1 cellular context compared by ENCODE assay signal in the genomic region with DNA sequence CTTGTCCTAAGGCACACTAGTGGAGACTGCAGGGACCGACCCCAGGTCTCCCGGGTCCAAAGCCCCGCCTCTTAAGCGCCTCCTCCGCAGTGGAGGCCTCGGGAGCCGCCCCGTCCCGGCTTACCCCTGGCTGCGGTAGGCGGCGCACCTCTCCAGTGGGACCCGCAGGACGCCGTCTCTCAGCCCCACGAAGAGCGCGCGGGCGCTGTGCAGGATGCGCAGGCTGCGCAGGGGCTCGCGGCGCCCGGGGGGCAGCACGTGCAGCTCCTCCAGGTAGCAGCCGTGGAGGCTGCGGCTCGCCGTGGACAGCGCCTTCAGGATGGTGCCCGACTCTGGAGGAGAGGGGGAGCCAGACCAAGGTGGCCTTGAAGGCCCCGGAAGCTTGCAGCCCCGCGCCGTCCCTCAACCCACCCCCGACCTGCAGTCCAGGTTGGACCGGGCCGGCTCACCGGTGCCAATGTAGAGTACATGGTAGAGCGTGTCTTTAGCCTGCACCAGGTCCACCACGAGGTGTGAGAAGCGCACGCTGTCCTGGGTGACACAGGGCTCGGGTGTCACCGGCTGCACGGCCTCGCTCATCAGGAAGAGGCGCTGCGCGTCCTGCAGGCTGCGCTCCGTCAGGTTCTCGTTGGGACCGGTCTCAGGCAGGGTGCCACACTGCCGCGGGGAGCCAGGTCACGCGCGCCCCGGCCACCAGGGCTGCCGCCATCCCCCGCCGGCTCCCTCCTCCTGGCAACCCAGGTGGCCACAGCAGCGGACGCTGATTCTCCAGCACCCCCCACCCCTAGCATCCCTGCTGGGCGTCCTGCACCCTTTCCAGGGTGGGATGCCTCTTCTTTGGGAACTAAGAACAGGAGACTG.
TF ChIP-seq lines count a peak whose summit lies in the region.

No MANE protein-coding gene starts in this region.

TF ChIP-seq in WTC11, 78 proteins besides CTCF, POLR2A, EP300 and RAD21 (continued from another document and continues in another):
- TF ChIP-seq, protein P1, sequence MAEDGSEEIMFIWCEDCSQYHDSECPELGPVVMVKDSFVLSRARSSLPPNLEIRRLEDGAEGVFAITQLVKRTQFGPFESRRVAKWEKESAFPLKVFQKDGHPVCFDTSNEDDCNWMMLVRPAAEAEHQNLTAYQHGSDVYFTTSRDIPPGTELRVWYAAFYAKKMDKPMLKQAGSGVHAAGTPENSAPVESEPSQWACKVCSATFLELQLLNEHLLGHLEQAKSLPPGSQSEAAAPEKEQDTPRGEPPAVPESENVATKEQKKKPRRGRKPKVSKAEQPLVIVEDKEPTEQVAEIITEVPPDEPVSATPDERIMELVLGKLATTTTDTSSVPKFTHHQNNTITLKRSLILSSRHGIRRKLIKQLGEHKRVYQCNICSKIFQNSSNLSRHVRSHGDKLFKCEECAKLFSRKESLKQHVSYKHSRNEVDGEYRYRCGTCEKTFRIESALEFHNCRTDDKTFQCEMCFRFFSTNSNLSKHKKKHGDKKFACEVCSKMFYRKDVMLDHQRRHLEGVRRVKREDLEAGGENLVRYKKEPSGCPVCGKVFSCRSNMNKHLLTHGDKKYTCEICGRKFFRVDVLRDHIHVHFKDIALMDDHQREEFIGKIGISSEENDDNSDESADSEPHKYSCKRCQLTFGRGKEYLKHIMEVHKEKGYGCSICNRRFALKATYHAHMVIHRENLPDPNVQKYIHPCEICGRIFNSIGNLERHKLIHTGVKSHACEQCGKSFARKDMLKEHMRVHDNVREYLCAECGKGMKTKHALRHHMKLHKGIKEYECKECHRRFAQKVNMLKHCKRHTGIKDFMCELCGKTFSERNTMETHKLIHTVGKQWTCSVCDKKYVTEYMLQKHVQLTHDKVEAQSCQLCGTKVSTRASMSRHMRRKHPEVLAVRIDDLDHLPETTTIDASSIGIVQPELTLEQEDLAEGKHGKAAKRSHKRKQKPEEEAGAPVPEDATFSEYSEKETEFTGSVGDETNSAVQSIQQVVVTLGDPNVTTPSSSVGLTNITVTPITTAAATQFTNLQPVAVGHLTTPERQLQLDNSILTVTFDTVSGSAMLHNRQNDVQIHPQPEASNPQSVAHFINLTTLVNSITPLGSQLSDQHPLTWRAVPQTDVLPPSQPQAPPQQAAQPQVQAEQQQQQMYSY (CRISPR knock-in tag; IDR thresholded peaks at IDR 0.05) = no peak
- no peak for TF ChIP-seq FOXJ3 (CRISPR knock-in tag; IDR thresholded peaks at IDR 0.05; ENCODE audit: borderline replicate concordance)
- no peak for TF ChIP-seq ZNF416 (CRISPR knock-in tag; IDR thresholded peaks at IDR 0.05)
- TF ChIP-seq, protein P2, sequence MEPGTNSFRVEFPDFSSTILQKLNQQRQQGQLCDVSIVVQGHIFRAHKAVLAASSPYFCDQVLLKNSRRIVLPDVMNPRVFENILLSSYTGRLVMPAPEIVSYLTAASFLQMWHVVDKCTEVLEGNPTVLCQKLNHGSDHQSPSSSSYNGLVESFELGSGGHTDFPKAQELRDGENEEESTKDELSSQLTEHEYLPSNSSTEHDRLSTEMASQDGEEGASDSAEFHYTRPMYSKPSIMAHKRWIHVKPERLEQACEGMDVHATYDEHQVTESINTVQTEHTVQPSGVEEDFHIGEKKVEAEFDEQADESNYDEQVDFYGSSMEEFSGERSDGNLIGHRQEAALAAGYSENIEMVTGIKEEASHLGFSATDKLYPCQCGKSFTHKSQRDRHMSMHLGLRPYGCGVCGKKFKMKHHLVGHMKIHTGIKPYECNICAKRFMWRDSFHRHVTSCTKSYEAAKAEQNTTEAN (CRISPR knock-in tag; IDR thresholded peaks at IDR 0.05) = no peak; the same call in 1 of the 2 replicates
- TF ChIP-seq, protein P3, sequence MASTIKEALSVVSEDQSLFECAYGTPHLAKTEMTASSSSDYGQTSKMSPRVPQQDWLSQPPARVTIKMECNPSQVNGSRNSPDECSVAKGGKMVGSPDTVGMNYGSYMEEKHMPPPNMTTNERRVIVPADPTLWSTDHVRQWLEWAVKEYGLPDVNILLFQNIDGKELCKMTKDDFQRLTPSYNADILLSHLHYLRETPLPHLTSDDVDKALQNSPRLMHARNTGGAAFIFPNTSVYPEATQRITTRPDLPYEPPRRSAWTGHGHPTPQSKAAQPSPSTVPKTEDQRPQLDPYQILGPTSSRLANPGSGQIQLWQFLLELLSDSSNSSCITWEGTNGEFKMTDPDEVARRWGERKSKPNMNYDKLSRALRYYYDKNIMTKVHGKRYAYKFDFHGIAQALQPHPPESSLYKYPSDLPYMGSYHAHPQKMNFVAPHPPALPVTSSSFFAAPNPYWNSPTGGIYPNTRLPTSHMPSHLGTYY (CRISPR knock-in tag; IDR thresholded peaks at IDR 0.05) = no peak
- no peak for TF ChIP-seq NFATC4 (CRISPR knock-in tag; IDR thresholded peaks at IDR 0.05)
- TF ChIP-seq NFYB (CRISPR knock-in tag; conservative IDR thresholded peaks at IDR 0.05; ENCODE audit: low read depth) = no peak
- TF ChIP-seq ZNF317 (CRISPR knock-in tag; IDR thresholded peaks at IDR 0.05; ENCODE audit: borderline replicate concordance, low read depth) = no peak
- no peak for TF ChIP-seq RORB (CRISPR knock-in tag; IDR thresholded peaks at IDR 0.05)
- no peak for TF ChIP-seq EMX1 (CRISPR knock-in tag; IDR thresholded peaks at IDR 0.05)
- TF ChIP-seq, protein P4, sequence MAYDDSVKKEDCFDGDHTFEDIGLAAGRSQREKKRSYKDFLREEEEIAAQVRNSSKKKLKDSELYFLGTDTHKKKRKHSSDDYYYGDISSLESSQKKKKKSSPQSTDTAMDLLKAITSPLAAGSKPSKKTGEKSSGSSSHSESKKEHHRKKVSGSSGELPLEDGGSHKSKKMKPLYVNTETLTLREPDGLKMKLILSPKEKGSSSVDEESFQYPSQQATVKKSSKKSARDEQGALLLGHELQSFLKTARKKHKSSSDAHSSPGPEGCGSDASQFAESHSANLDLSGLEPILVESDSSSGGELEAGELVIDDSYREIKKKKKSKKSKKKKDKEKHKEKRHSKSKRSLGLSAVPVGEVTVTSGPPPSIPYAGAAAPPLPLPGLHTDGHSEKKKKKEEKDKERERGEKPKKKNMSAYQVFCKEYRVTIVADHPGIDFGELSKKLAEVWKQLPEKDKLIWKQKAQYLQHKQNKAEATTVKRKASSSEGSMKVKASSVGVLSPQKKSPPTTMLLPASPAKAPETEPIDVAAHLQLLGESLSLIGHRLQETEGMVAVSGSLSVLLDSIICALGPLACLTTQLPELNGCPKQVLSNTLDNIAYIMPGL (CRISPR knock-in tag; IDR thresholded peaks at IDR 0.05) = peak; percentile 90
- TF ChIP-seq, protein P5, sequence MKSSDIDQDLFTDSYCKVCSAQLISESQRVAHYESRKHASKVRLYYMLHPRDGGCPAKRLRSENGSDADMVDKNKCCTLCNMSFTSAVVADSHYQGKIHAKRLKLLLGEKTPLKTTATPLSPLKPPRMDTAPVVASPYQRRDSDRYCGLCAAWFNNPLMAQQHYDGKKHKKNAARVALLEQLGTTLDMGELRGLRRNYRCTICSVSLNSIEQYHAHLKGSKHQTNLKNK (CRISPR knock-in tag; IDR thresholded peaks at IDR 0.05) = no peak
- 0 out of 2 replicates have a peak, but pooled peaks have one; percentile 47 for TF ChIP-seq KAT7 (CRISPR knock-in tag; IDR thresholded peaks at IDR 0.05; ENCODE audit: borderline replicate concordance)
- TF ChIP-seq TEAD1 (CRISPR knock-in tag; IDR thresholded peaks at IDR 0.05) = no peak
- TF ChIP-seq, protein P6, sequence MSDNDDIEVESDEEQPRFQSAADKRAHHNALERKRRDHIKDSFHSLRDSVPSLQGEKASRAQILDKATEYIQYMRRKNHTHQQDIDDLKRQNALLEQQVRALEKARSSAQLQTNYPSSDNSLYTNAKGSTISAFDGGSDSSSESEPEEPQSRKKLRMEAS (CRISPR knock-in tag; IDR thresholded peaks at IDR 0.05) = peak; percentile 76
- TF ChIP-seq, protein P7, sequence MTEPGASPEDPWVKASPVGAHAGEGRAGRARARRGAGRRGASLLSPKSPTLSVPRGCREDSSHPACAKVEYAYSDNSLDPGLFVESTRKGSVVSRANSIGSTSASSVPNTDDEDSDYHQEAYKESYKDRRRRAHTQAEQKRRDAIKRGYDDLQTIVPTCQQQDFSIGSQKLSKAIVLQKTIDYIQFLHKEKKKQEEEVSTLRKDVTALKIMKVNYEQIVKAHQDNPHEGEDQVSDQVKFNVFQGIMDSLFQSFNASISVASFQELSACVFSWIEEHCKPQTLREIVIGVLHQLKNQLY (CRISPR knock-in tag; IDR thresholded peaks at IDR 0.05) = no peak
- TF ChIP-seq SP1 (CRISPR knock-in tag; conservative IDR thresholded peaks at IDR 0.05) = no peak; the same call in 1 of the 2 replicates
- no peak for TF ChIP-seq ZNF138 (CRISPR knock-in tag; conservative IDR thresholded peaks at IDR 0.05)
- no peak for TF ChIP-seq ZNF396 (CRISPR knock-in tag; IDR thresholded peaks at IDR 0.05; ENCODE audit: borderline replicate concordance)
- TF ChIP-seq, protein P8, sequence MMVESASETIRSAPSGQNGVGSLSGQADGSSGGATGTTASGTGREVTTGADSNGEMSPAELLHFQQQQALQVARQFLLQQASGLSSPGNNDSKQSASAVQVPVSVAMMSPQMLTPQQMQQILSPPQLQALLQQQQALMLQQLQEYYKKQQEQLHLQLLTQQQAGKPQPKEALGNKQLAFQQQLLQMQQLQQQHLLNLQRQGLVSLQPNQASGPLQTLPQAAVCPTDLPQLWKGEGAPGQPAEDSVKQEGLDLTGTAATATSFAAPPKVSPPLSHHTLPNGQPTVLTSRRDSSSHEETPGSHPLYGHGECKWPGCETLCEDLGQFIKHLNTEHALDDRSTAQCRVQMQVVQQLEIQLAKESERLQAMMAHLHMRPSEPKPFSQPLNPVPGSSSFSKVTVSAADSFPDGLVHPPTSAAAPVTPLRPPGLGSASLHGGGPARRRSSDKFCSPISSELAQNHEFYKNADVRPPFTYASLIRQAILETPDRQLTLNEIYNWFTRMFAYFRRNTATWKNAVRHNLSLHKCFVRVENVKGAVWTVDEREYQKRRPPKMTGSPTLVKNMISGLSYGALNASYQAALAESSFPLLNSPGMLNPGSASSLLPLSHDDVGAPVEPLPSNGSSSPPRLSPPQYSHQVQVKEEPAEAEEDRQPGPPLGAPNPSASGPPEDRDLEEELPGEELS (CRISPR knock-in tag; IDR thresholded peaks at IDR 0.05) = no peak
- TF ChIP-seq ZNF219 (CRISPR knock-in tag; IDR thresholded peaks at IDR 0.05; ENCODE audit: borderline replicate concordance) = no peak
- TF ChIP-seq JUN (CRISPR knock-in tag; IDR thresholded peaks at IDR 0.05) = no peak
- no peak for TF ChIP-seq ESRRA (CRISPR knock-in tag; IDR thresholded peaks at IDR 0.05; ENCODE audit: borderline replicate concordance)
- no peak for TF ChIP-seq ELF4 (CRISPR knock-in tag; IDR thresholded peaks at IDR 0.05; ENCODE audit: low read depth)
- TF ChIP-seq NR1H2 (CRISPR knock-in tag; IDR thresholded peaks at IDR 0.05) = no peak
- TF ChIP-seq OVOL2 (CRISPR knock-in tag; IDR thresholded peaks at IDR 0.05; ENCODE audit: borderline replicate concordance) = no peak
- no peak for TF ChIP-seq PRRX2 (CRISPR knock-in tag; IDR thresholded peaks at IDR 0.05)
- TF ChIP-seq, protein P9, sequence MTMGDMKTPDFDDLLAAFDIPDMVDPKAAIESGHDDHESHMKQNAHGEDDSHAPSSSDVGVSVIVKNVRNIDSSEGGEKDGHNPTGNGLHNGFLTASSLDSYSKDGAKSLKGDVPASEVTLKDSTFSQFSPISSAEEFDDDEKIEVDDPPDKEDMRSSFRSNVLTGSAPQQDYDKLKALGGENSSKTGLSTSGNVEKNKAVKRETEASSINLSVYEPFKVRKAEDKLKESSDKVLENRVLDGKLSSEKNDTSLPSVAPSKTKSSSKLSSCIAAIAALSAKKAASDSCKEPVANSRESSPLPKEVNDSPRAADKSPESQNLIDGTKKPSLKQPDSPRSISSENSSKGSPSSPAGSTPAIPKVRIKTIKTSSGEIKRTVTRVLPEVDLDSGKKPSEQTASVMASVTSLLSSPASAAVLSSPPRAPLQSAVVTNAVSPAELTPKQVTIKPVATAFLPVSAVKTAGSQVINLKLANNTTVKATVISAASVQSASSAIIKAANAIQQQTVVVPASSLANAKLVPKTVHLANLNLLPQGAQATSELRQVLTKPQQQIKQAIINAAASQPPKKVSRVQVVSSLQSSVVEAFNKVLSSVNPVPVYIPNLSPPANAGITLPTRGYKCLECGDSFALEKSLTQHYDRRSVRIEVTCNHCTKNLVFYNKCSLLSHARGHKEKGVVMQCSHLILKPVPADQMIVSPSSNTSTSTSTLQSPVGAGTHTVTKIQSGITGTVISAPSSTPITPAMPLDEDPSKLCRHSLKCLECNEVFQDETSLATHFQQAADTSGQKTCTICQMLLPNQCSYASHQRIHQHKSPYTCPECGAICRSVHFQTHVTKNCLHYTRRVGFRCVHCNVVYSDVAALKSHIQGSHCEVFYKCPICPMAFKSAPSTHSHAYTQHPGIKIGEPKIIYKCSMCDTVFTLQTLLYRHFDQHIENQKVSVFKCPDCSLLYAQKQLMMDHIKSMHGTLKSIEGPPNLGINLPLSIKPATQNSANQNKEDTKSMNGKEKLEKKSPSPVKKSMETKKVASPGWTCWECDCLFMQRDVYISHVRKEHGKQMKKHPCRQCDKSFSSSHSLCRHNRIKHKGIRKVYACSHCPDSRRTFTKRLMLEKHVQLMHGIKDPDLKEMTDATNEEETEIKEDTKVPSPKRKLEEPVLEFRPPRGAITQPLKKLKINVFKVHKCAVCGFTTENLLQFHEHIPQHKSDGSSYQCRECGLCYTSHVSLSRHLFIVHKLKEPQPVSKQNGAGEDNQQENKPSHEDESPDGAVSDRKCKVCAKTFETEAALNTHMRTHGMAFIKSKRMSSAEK (CRISPR knock-in tag; IDR thresholded peaks at IDR 0.05; ENCODE audit: borderline replicate concordance) = no peak
- TF ChIP-seq, protein P10, sequence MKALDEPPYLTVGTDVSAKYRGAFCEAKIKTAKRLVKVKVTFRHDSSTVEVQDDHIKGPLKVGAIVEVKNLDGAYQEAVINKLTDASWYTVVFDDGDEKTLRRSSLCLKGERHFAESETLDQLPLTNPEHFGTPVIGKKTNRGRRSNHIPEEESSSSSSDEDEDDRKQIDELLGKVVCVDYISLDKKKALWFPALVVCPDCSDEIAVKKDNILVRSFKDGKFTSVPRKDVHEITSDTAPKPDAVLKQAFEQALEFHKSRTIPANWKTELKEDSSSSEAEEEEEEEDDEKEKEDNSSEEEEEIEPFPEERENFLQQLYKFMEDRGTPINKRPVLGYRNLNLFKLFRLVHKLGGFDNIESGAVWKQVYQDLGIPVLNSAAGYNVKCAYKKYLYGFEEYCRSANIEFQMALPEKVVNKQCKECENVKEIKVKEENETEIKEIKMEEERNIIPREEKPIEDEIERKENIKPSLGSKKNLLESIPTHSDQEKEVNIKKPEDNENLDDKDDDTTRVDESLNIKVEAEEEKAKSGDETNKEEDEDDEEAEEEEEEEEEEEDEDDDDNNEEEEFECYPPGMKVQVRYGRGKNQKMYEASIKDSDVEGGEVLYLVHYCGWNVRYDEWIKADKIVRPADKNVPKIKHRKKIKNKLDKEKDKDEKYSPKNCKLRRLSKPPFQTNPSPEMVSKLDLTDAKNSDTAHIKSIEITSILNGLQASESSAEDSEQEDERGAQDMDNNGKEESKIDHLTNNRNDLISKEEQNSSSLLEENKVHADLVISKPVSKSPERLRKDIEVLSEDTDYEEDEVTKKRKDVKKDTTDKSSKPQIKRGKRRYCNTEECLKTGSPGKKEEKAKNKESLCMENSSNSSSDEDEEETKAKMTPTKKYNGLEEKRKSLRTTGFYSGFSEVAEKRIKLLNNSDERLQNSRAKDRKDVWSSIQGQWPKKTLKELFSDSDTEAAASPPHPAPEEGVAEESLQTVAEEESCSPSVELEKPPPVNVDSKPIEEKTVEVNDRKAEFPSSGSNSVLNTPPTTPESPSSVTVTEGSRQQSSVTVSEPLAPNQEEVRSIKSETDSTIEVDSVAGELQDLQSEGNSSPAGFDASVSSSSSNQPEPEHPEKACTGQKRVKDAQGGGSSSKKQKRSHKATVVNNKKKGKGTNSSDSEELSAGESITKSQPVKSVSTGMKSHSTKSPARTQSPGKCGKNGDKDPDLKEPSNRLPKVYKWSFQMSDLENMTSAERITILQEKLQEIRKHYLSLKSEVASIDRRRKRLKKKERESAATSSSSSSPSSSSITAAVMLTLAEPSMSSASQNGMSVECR (CRISPR knock-in tag; IDR thresholded peaks at IDR 0.05; ENCODE audit: borderline replicate concordance) = peak; percentile 59; the same call in 1 of the 2 replicates
